24 cellular contexts compared by ENCODE assay signal in the genomic region with DNA sequence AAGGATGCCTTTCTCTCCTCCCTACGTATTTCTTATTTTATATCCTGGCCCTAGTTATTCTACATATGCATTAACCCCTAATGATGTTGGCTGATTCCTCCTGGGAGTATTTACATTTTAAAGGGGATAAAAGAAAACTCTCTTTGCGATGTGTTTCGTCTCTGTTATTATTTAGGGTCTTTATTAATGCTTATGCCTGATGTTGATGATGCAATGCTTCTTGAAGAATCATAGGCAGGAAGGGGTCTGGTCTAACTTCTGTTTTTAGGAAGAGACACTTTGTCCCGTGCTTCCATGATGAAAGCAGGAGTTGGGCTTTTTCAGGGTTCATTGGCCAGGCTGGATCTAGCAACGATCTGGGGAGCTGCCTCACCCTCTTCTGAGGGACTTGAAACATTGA. TPM values are rescaled to one million over a fixed set of nuclear protein-coding genes. Genes with fewer than 3 reads are reported as not detected.
A peak's percentile ranks its signal among the peaks of the same experiment; 100 is the strongest.
DNase-seq lines count a peak whose midpoint lies in the region; ATAC-seq and TF ChIP-seq lines count a peak whose summit lies in the region.
"Had no signal": no experiment of that assay in that cellular context is flagged by ENCODE, and none has a peak within 500 bp of the region (broad histone marks: within the 10 kb centered on the region; RNA-seq: fewer than 3 reads in every experiment).

No MANE protein-coding gene starts in this region.

- H3K9ac ChIP-seq in iPS-18a (ENCODE audit: low read length), result no peak overlapping the region
- H3K9ac ChIP-seq: BLaER1 had no signal

- H3K27me3 ChIP-seq in GM23338 (ENCODE audit: insufficient read depth) (peaks cover 54% of the 10 kb centered on the region), iPS-18a (ENCODE audit: control insufficient read depth, insufficient read depth, low read length) (peaks cover 58% of the 10 kb centered on the region)

- peaks cover 49% of the 10 kb centered on the region for H3K27me3 Mint-ChIP-seq in GM23338 (ENCODE audit: insufficient read depth, low read depth, poor library complexity)
- H3K27me3 Mint-ChIP-seq in IgD-negative memory B cell, result peaks cover 31% of the 10 kb centered on the region
- H3K27me3 Mint-ChIP-seq in progenitor cell of endocrine pancreas, result peaks cover 57% of the 10 kb centered on the region

- H3K79me2 ChIP-seq in GM23338 (replicated peaks; ENCODE audit: insufficient read depth), result no peaks in the 10 kb centered on the region

- TF ChIP-seq CTCF in GM23338 (conservative IDR thresholded peaks at IDR 0.05; ENCODE audit: low read depth in 2 of 2) (no peak), progenitor cell of endocrine pancreas (IDR thresholded peaks at IDR 0.05; ENCODE audit: unreplicated experiment) (no peak)

- H3K27ac ChIP-seq in GM23338 (ENCODE audit: low read depth) (no peak overlapping the region), iPS-18a (ENCODE audit: low read length) (no peak overlapping the region)
- H3K27ac ChIP-seq: BLaER1, SK-N-MC had no signal

- H3K36me3 ChIP-seq in GM23338 (ENCODE audit: insufficient read depth), result no peaks in the 10 kb centered on the region; the same call in 1 of the 2 replicates
- no peaks in the 10 kb centered on the region for H3K36me3 ChIP-seq in iPS-18a (ENCODE audit: control insufficient read depth, low read depth, low read length)
- H3K36me3 ChIP-seq: BLaER1 had no signal

- peak overlapping the region; percentile 65 for H3K4me3 ChIP-seq in GM23338
- peak overlapping the region; percentile 50 for H3K4me3 ChIP-seq in iPS-18a (ENCODE audit: low read length)
- H3K4me3 ChIP-seq: BLaER1, SK-N-MC had no signal

- H2AFZ ChIP-seq in GM23338, result peak overlapping the region; percentile 93; the same call in 1 of the 2 replicates

- DNase-seq in GM23338 (ENCODE audit: low spot score) (no peak), progenitor cell of endocrine pancreas (ENCODE audit: low spot score, unreplicated experiment) (no peak), nucleus accumbens (lab: John Stamatoyannopoulos, UW) (no peak), SW 1271 (lab: John Stamatoyannopoulos, UW) (no peak)
- DNase-seq: CD4-positive, alpha-beta memory T cell; DMS153; GDM1; KG1; MV-4-11; NCI-H1417 treated with DMSO at 0.1 percent for 48 hours; NCI-H187 treated with DMSO at 0.1 percent for 48 hours; NCI-H2227 treated with DMSO at 0.1 percent for 48 hours; NCI-H510A treated with DMSO at 0.1 percent for 48 hours; NCI-H82; SHP77 had no signal

- peaks cover 7% of the 10 kb centered on the region for H3K4me1 ChIP-seq in GM23338 (ENCODE audit: insufficient read depth)
- H3K4me1 ChIP-seq in iPS-18a (ENCODE audit: control insufficient read depth, low read depth, low read length), result peaks cover 6% of the 10 kb centered on the region
- H3K4me1 ChIP-seq: BLaER1 had no signal

- H3K9me3 ChIP-seq in iPS-18a (ENCODE audit: control insufficient read depth, low read depth, low read length), result no peaks in the 10 kb centered on the region

- H3K9me2 ChIP-seq in GM23338 (ENCODE audit: insufficient read depth), result no peaks in the 10 kb centered on the region

- H3K4me3 Mint-ChIP-seq in GM23338, result peak overlapping the region; percentile 57
- H3K4me3 Mint-ChIP-seq in IgD-negative memory B cell, result peak overlapping the region; percentile 12 to 83 (median 65)
- H3K4me3 Mint-ChIP-seq in progenitor cell of endocrine pancreas (ENCODE audit: low read depth), result peak overlapping the region; percentile 32

- H4K20me1 ChIP-seq in GM23338 (replicated peaks; ENCODE audit: insufficient read depth), result no peaks in the 10 kb centered on the region
- H4K20me1 ChIP-seq: BLaER1 had no signal

- H3K4me1 Mint-ChIP-seq in GM23338 (peaks cover 7% of the 10 kb centered on the region), IgD-negative memory B cell (peaks cover 4 to 7% (median 6%) of the 10 kb centered on the region in 3 donors), progenitor cell of endocrine pancreas (ENCODE audit: low read depth) (peaks cover 3% of the 10 kb centered on the region)

- H3F3A ChIP-seq in GM23338 (replicated peaks; ENCODE audit: low read depth), result 0 out of 2 replicates have a peak, but pooled peaks cover 6% of the 10 kb centered on the region

- ATAC-seq in GM23338, result no peak
- no peak for ATAC-seq in GM18517 (IDR thresholded peaks at IDR 0.05; ENCODE audit: unreplicated experiment)
- ATAC-seq in HG03095 (IDR thresholded peaks at IDR 0.05; ENCODE audit: unreplicated experiment), result no peak

- H3K27ac Mint-ChIP-seq in GM23338 (no peak overlapping the region), IgD-negative memory B cell (no peak overlapping the region), progenitor cell of endocrine pancreas (no peak overlapping the region)
- H3K27ac Mint-ChIP-seq: CD4-positive, alpha-beta memory T cell had no signal

- H3K9me3 Mint-ChIP-seq in GM23338 (peaks cover 7% of the 10 kb centered on the region), IgD-negative memory B cell (peaks cover 0 to 6% (median 0%) of the 10 kb centered on the region in 3 donors), progenitor cell of endocrine pancreas (ENCODE audit: low read depth) (no peaks in the 10 kb centered on the region)

- peak overlapping the region; percentile 88 for H3K4me2 ChIP-seq in GM23338
- H3K4me2 ChIP-seq: BLaER1 had no signal

- H3K36me3 Mint-ChIP-seq in GM23338 (ENCODE audit: low read depth) (peaks cover 4% of the 10 kb centered on the region; the same call in 1 of the 3 replicates), IgD-negative memory B cell (peaks cover 1% of the 10 kb centered on the region), progenitor cell of endocrine pancreas (ENCODE audit: insufficient read depth) (no peaks in the 10 kb centered on the region)
- H3K36me3 Mint-ChIP-seq: CD4-positive, alpha-beta memory T cell had no signal

TF ChIP-seq in GM23338, 12 proteins besides CTCF, POLR2A, EP300 and RAD21:
- TF ChIP-seq POLR2AphosphoS5 (IDR thresholded peaks at IDR 0.05; ENCODE audit: low read depth) (no peak), CREB1 (CRISPR knock-in tag; IDR thresholded peaks at IDR 0.05; ENCODE audit: low read depth) (no peak), ZNF331 (CRISPR knock-in tag; IDR thresholded peaks at IDR 0.05; ENCODE audit: low read depth) (no peak), NANOG (IDR thresholded peaks at IDR 0.05; ENCODE audit: borderline replicate concordance) (no peak), ZNF114 (CRISPR knock-in tag; IDR thresholded peaks at IDR 0.05) (no peak), EZH2 (IDR thresholded peaks at IDR 0.05; ENCODE audit: low read depth, unreplicated experiment) (peak; percentile 42)
- TF ChIP-seq, protein P1, sequence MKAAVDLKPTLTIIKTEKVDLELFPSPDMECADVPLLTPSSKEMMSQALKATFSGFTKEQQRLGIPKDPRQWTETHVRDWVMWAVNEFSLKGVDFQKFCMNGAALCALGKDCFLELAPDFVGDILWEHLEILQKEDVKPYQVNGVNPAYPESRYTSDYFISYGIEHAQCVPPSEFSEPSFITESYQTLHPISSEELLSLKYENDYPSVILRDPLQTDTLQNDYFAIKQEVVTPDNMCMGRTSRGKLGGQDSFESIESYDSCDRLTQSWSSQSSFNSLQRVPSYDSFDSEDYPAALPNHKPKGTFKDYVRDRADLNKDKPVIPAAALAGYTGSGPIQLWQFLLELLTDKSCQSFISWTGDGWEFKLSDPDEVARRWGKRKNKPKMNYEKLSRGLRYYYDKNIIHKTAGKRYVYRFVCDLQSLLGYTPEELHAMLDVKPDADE (IDR thresholded peaks at IDR 0.05), result no peak

RNA-seq across cellular contexts. Expression of a gene that starts 0.8 kb away (rescaled TPM):
- not detected in 2 replicates for total RNA-seq in GM23338 (2014; rRNA removed; shearing (Covaris generic))
- polyA plus RNA-seq in GM23338 (2016; fragmentation: Nextera tagmentation; extraction: Ambion mirVana), result not detected in 2 replicates
- not detected for polyA plus RNA-seq in IgD-negative memory B cell
- 0.18 TPM in 1 of 2 replicates, not detected in the other for total RNA-seq in progenitor cell of endocrine pancreas
- total RNA-seq: CD4-positive, alpha-beta memory T cell; Daoy; HT1080; RPMI7951 had no signal
- polyA plus RNA-seq: CD4-positive, alpha-beta memory T cell had no signal

RNA-seq across cellular contexts. Expression of a gene that starts 15.1 kb away (rescaled TPM):
- 1.4 TPM in 1 of 2 replicates, not detected in the other for total RNA-seq in GM23338 (2014; rRNA removed; shearing (Covaris generic))
- polyA plus RNA-seq in GM23338 (2016; fragmentation: Nextera tagmentation; extraction: Ambion mirVana), result 0.28 TPM in 1 of 2 replicates, not detected in the other
- not detected for polyA plus RNA-seq in IgD-negative memory B cell
- total RNA-seq in progenitor cell of endocrine pancreas, result 0.12 and 0.18 TPM in 2 replicates
- total RNA-seq: CD4-positive, alpha-beta memory T cell; HT1080; RPMI7951 had no signal
- polyA plus RNA-seq: CD4-positive, alpha-beta memory T cell had no signal
